7 cellular contexts compared by ENCODE assay signal in the genomic region with DNA sequence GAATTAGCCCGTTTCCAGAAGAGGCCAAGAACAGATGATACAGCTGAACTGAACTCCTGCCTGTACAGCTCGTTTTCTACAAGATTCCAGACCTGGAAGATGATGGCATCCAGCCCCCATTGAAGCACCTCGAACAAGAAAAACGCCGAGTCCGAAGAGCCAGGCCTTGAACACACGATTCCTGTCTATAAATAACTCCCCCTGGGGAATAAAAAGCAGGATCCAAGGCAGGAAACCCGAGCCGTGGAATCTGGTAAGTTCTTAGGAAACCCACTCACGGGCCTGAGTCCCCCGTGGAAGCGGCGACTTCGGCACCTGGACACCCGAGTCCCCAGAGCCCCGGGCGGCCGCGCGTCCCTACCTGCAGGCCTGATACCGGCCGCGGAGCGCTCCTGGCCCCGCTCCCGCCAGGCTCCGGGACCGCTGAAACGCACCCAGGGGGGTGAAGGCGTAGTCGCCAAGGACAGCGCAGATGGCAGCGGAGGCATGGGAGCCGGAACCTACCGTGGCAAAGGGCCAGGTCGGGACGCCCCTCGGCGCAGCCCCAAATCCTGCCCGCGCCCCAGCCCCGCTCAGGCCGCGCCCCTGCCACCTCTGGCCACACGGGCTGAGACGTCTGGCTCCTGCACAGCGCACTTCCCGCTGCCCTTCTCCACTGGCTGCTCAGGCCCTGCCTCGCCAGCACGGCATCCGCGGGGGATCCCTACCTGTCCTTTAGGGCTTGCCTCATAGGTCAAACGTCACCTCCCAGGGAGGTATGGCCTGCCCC. TPM values are rescaled to one million over a fixed set of nuclear protein-coding genes. Genes with fewer than 3 reads are reported as not detected.
DNase-seq lines count a peak whose midpoint lies in the region; ATAC-seq lines count a peak whose summit lies in the region.

No MANE protein-coding gene starts in this region.

- no peaks in the 10 kb centered on the region for H3K9me3 ChIP-seq in duodenal mucosa (ENCODE audit: control insufficient read depth in 1 of 2, low read length in 2 of 2)
- H3K9me3 ChIP-seq in mesodermal cell (ENCODE audit: control insufficient read depth, low read length), result no peaks in the 10 kb centered on the region
- H3K9me3 ChIP-seq in aorta (ENCODE audit: control insufficient read depth, low read length), result no peaks in the 10 kb centered on the region

- peak overlapping the region; percentile 1; the same call in 1 of the 2 replicates for H3K4me3 ChIP-seq in GM08714 (ENCODE audit: low read length)
- H3K4me3 ChIP-seq in duodenal mucosa (ENCODE audit: low read depth in 1 of 2, low read length in 2 of 2), result peak overlapping the region; percentile 44 to 71
- peak overlapping the region; percentile 26 for H3K4me3 ChIP-seq in mesodermal cell (ENCODE audit: extremely low read depth, insufficient read depth, low read length, poor library complexity, severe bottlenecking)
- H3K4me3 ChIP-seq in aorta (ENCODE audit: low read length in 2 of 2), result peak overlapping the region; percentile 44 to 50

- no peaks in the 10 kb centered on the region for H3K36me3 ChIP-seq in duodenal mucosa (ENCODE audit: control insufficient read depth in 1 of 2, insufficient read depth in 2 of 2, low read length in 2 of 2)
- no peaks in the 10 kb centered on the region for H3K36me3 ChIP-seq in mesodermal cell (ENCODE audit: control insufficient read depth, insufficient read depth, low read length)
- H3K36me3 ChIP-seq in aorta (ENCODE audit: control insufficient read depth in 1 of 2, insufficient read depth in 2 of 2, low read length in 1 of 2), result no peaks in the 10 kb centered on the region

- peaks cover 0 to 12% of the 10 kb centered on the region in 2 donors for H3K4me1 ChIP-seq in duodenal mucosa (ENCODE audit: control insufficient read depth in 1 of 2, insufficient read depth in 2 of 2, low read length in 2 of 2)
- H3K4me1 ChIP-seq in mesodermal cell (ENCODE audit: control insufficient read depth, insufficient read depth, low read length, poor library complexity, severe bottlenecking), result no peaks in the 10 kb centered on the region
- no peaks in the 10 kb centered on the region for H3K4me1 ChIP-seq in aorta (ENCODE audit: control insufficient read depth in 1 of 2, insufficient read depth in 2 of 2, low read length in 2 of 2)

- ATAC-seq in aorta (ENCODE audit: low FRiP score), result peak; percentile 73
- ATAC-seq in GM18519 (IDR thresholded peaks at IDR 0.05; ENCODE audit: low FRiP score, unreplicated experiment), result no peak
- no peak for ATAC-seq in HG03025 (IDR thresholded peaks at IDR 0.05; ENCODE audit: low FRiP score, unreplicated experiment)

- no peak overlapping the region for H3K27ac ChIP-seq in duodenal mucosa (ENCODE audit: low read depth, low read length)
- no peak overlapping the region for H3K27ac ChIP-seq in mesodermal cell (ENCODE audit: low read depth, low read length, severe bottlenecking)
- H3K27ac ChIP-seq in aorta (ENCODE audit: low read depth in 1 of 2, low read length in 2 of 2), result no peak overlapping the region

- no peaks in the 10 kb centered on the region for H3K27me3 ChIP-seq in duodenal mucosa (ENCODE audit: control insufficient read depth in 1 of 2, insufficient read depth in 2 of 2, low read length in 2 of 2)
- H3K27me3 ChIP-seq in aorta (ENCODE audit: control insufficient read depth in 1 of 2, insufficient read depth in 2 of 2, low read length in 1 of 2), result no peaks in the 10 kb centered on the region

- H3K9ac ChIP-seq in duodenal mucosa (ENCODE audit: low read depth in 1 of 2, low read length in 2 of 2), result peak overlapping the region; percentile 14 to 54

- intact Hi-C loops in aorta (cut with DNase I), result loop anchor here in 1 of 2 donors (10.0 kb wide), 1 partner anchor 94 kb away; the partner anchor contains the start of genes PIGP and TTC3

- 16 to 22% methylated on average over 44 to 46 of the region's 53 CpGs for WGBS in mesodermal cell (ENCODE audit: insufficient coverage in 2 of 2), 2 experiments
- WGBS in aorta, 2 donors, result 2 to 4% methylated on average over 42 to 53 of the region's 53 CpGs

- DNase-seq in NCI-H510A (lab: John Stamatoyannopoulos, UW) (peak; percentile 25), aorta (peak; percentile 58 to 80)

RNA-seq across cellular contexts. Expression of gene HLCS, which starts 14.0 kb away (rescaled TPM):
- polyA plus RNA-seq in mesodermal cell (2013, experiment 1 of 2), result 13.8 TPM
- 13.9 TPM for polyA plus RNA-seq in mesodermal cell (2013, experiment 2 of 2)
- 10 to 100 TPM; 17.3 to 19.7 TPM for total RNA-seq in aorta
- 1 to 10 TPM; 2.1 to 4.0 TPM for polyA plus RNA-seq in aorta

RNA-seq across cellular contexts. Expression of gene RIPPLY3, which starts 26.0 kb away (rescaled TPM):
- 2.3 TPM for polyA plus RNA-seq in mesodermal cell (2013, experiment 1 of 2)
- 1.6 TPM for polyA plus RNA-seq in mesodermal cell (2013, experiment 2 of 2)
- not detected for total RNA-seq in aorta
- under 1 TPM in 1 of 2 donors, not detected in 1; 0.05 TPM for polyA plus RNA-seq in aorta

Comparison
In these comparisons a context has a peak if more than half of its experiments do, and no peak if none do; other contexts are left out.
1. H3K4me3 ChIP-seq: peak in every context shown above with its lines; median percentile 58 in duodenal mucosa; 47 in aorta; 26 in mesodermal cell; 1 in GM08714.